Comparison of ENCODE assay signal across 10 cellular contexts in the genomic region with DNA sequence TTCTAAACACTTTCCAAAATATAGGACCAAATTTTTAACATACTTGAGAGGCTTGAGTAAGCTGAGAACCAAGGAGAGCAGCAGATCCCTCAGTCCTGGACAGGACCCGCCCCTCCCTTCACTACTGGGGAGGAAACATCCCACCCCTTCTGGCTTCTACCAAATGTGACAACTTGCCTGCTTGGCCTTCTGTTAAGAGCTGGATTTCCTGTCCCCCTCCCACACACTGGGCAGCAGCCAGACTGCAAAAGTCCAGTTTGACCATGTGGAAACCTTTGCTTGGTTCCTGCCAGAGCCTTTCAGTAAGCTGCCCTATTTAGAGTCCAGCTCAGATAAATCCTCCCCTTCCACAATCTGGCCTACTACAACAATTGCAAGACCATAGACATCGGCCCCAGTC.
DNase-seq lines count a peak whose midpoint lies in the region; ATAC-seq lines count a peak whose summit lies in the region.
"Had no signal": no experiment of that assay in that cellular context is flagged by ENCODE, and none has a peak within 500 bp of the region (broad histone marks: within the 10 kb centered on the region; RNA-seq: fewer than 3 reads in every experiment).

No MANE protein-coding gene starts in this region.

- H2AK5ac ChIP-seq in trophoblast cell (ENCODE audit: low read length): no peak overlapping the region

- peak; percentile 11 for DNase-seq in AG20443 (ENCODE audit: low spot score)
- DNase-seq in cerebellar nuclear complex (lab: John Stamatoyannopoulos, UW): peak; percentile 99
- DNase-seq in right cardiac atrium: peak; percentile 94 to 96 (median 94)
- peak; percentile 96 for DNase-seq in posterior vena cava (ENCODE audit: low spot score)
- DNase-seq in COR-L47 (lab: John Stamatoyannopoulos, UW): no peak
- no peak for DNase-seq in stimulated activated naive CD4-positive, alpha-beta T cell (lab: John Stamatoyannopoulos, UW)
- no peak for DNase-seq in trophoblast cell
- DNase-seq: central memory CD4-positive, alpha-beta T cell had no signal

- H3K14ac ChIP-seq in trophoblast cell (ENCODE audit: low read length): no peak overlapping the region

- no peaks in the 10 kb centered on the region for H3K36me3 ChIP-seq in trophoblast cell (ENCODE audit: control insufficient read depth in 1 of 2, insufficient read depth in 2 of 2, low read length in 2 of 2)

- no peak overlapping the region for H3K4ac ChIP-seq in trophoblast cell (ENCODE audit: low read depth, low read length)

- H3K9ac ChIP-seq in trophoblast cell (ENCODE audit: low read length): no peak overlapping the region

- H3K27ac ChIP-seq in right cardiac atrium (ENCODE audit: low read length): peak overlapping the region; percentile 90
- H3K27ac ChIP-seq in trophoblast cell (ENCODE audit: low read depth, low read length): no peak overlapping the region

- H4K8ac ChIP-seq in trophoblast cell (ENCODE audit: low read depth, low read length): no peak overlapping the region

- H3K4me2 ChIP-seq in trophoblast cell (ENCODE audit: low read length): no peak overlapping the region

- no peak overlapping the region for H2BK12ac ChIP-seq in trophoblast cell (ENCODE audit: low read length)

- H3K9me3 ChIP-seq in right cardiac atrium (ENCODE audit: control insufficient read depth, low read length) (no peaks in the 10 kb centered on the region), trophoblast cell (ENCODE audit: insufficient read depth, low read depth, low read length) (peaks cover 2% of the 10 kb centered on the region)

- no peak overlapping the region for H2BK5ac ChIP-seq in trophoblast cell (ENCODE audit: low read depth, low read length, poor library complexity)

- H3K4me3 ChIP-seq in right cardiac atrium (ENCODE audit: low read length) (no peak overlapping the region), trophoblast cell (ENCODE audit: low read depth, low read length) (no peak overlapping the region)

- intact Hi-C loops in right cardiac atrium (cut with DNase I) (loop anchor here in 1 of 4 donors (10.0 kb wide), 1 partner anchor 77 kb away; no protein-coding TSS in a partner anchor), posterior vena cava (cut with DNase I) (no loop called here)

- peak; percentile 97 to 99 for ATAC-seq in right cardiac atrium
- ATAC-seq in HG02870 (IDR thresholded peaks at IDR 0.05; ENCODE audit: unreplicated experiment): no peak
- ATAC-seq: activated CD4-positive, CD25-positive, alpha-beta regulatory T cell treated with anti-CD3 and anti-CD28 coated beads, Interleukin-2, amount 50 U/mL, for 24 hours had no signal

- H4K12ac ChIP-seq in trophoblast cell (ENCODE audit: low read depth, low read length): no peak overlapping the region

- H3K79me1 ChIP-seq in trophoblast cell (ENCODE audit: low read length): no peaks in the 10 kb centered on the region

- 31% methylated on average over 2 of the region's 2 CpGs for WGBS in right cardiac atrium
- no CpG with 5 or more reads among the region's 2 CpGs for WGBS in trophoblast cell (ENCODE audit: extremely low coverage, insufficient coverage, insufficient read length)

- H2BK120ac ChIP-seq in trophoblast cell (ENCODE audit: insufficient read depth, low read length, poor library complexity): no peak overlapping the region

- H2AFZ ChIP-seq in trophoblast cell (ENCODE audit: insufficient read depth, low read length, poor library complexity): no peak overlapping the region

- no peak overlapping the region for H4K91ac ChIP-seq in trophoblast cell (ENCODE audit: low read depth, low read length)

- peaks cover 12% of the 10 kb centered on the region for H3K4me1 ChIP-seq in right cardiac atrium (ENCODE audit: control insufficient read depth, insufficient read depth, low read length)
- no peaks in the 10 kb centered on the region for H3K4me1 ChIP-seq in trophoblast cell (ENCODE audit: control insufficient read depth in 1 of 2, insufficient read depth in 2 of 2, low read length in 2 of 2)

- H3K79me2 ChIP-seq in trophoblast cell (ENCODE audit: control insufficient read depth, insufficient read depth, low read length, poor library complexity): no peaks in the 10 kb centered on the region

- no peak overlapping the region for H3K23ac ChIP-seq in trophoblast cell (ENCODE audit: low read length)

- H3K27me3 ChIP-seq in right cardiac atrium (ENCODE audit: control insufficient read depth, insufficient read depth) (no peaks in the 10 kb centered on the region), trophoblast cell (ENCODE audit: insufficient read depth, low read length) (no peaks in the 10 kb centered on the region)

- no peak overlapping the region for H3K18ac ChIP-seq in trophoblast cell (ENCODE audit: low read length)

Comparison
In these comparisons a context has a peak if more than half of its experiments do, and no peak if none do; other contexts are left out.
1. DNase-seq: peak in AG20443 (single experiment), cerebellar nuclear complex (2 of 2), right cardiac atrium (3 of 3) and posterior vena cava (single experiment); none in COR-L47 (single experiment), stimulated activated naive CD4-positive, alpha-beta T cell (0 of 6) and trophoblast cell (0 of 2).